ENCODE assay signal across 23 cellular contexts in genomic region chr6:21085643-21086042, GRCh38.
"Had no signal": no experiment of that assay in that cellular context is flagged by ENCODE, and none has a peak within 500 bp of the region (broad histone marks: within the 10 kb centered on the region; RNA-seq: fewer than 3 reads in every experiment).

No MANE protein-coding gene starts in this region.

- H3K27ac Mint-ChIP-seq: endodermal cell; naive thymus-derived CD8-positive, alpha-beta T cell; stimulated activated memory B cell treated with anti-CD40 and anti-IgM and Interleukin-4, amounts not matched to agents 10 μg/mL and 1 μg/mL and 100 μg/mL, for 72 hours; stimulated activated naive CD8-positive, alpha-beta T cell treated with anti-CD3 and anti-CD28 coated beads, Interleukin-15, Interleukin-2, amounts not matched to agents 100 ng/mL and 50 ng/mL, for 24 hours had no signal

- H3K4me3 Mint-ChIP-seq: endodermal cell; naive thymus-derived CD8-positive, alpha-beta T cell; stimulated activated memory B cell treated with anti-CD40 and anti-IgM and Interleukin-4, amounts not matched to agents 10 μg/mL and 1 μg/mL and 100 μg/mL, for 72 hours; stimulated activated naive CD8-positive, alpha-beta T cell treated with anti-CD3 and anti-CD28 coated beads, Interleukin-15, Interleukin-2, amounts not matched to agents 100 ng/mL and 50 ng/mL, for 24 hours had no signal

- H3K9me3 Mint-ChIP-seq: endodermal cell; naive thymus-derived CD8-positive, alpha-beta T cell; stimulated activated memory B cell treated with anti-CD40 and anti-IgM and Interleukin-4, amounts not matched to agents 10 μg/mL and 1 μg/mL and 100 μg/mL, for 72 hours; stimulated activated naive CD8-positive, alpha-beta T cell treated with anti-CD3 and anti-CD28 coated beads, Interleukin-15, Interleukin-2, amounts not matched to agents 100 ng/mL and 50 ng/mL, for 24 hours had no signal

- H3K9me3 ChIP-seq: gastrocnemius medialis, heart right ventricle, mucosa of descending colon, neutrophil, psoas muscle, spleen, tibial artery, upper lobe of right lung had no signal

- H3K27me3 ChIP-seq: gastrocnemius medialis, heart right ventricle, neutrophil, spleen, tibial artery, upper lobe of right lung had no signal

- DNase-seq: effector CD4-positive, alpha-beta T cell; endodermal cell; erythroblast; gastrocnemius medialis; heart right ventricle; hypothalamus; kidney glomerular epithelial cell; mammary epithelial cell; mucosa of descending colon; naive thymus-derived CD8-positive, alpha-beta T cell; psoas muscle; retina; spleen; stimulated activated CD4-positive, alpha-beta T cell treated with anti-CD3 and anti-CD28 coated beads, Interleukin-15, amount 100 ng/mL, for 24 hours; stimulated activated CD4-positive, alpha-beta T cell treated with anti-CD3 and anti-CD28 coated beads, Interleukin-1b, Interleukin-23, amount 100 ng/mL, for 48 hours; stimulated activated CD4-positive, alpha-beta T cell treated with anti-CD3 and anti-CD28 coated beads, Interleukin-4, amount 100 ng/mL, for 24 hours; tibial artery; upper lobe of right lung had no signal

- H3K27ac ChIP-seq: coronary artery, gastrocnemius medialis, heart right ventricle, neutrophil, psoas muscle, spleen, tibial artery, upper lobe of right lung had no signal

- H3K27me3 Mint-ChIP-seq: naive thymus-derived CD8-positive, alpha-beta T cell; stimulated activated memory B cell treated with anti-CD40 and anti-IgM and Interleukin-4, amounts not matched to agents 10 μg/mL and 1 μg/mL and 100 μg/mL, for 72 hours; stimulated activated naive CD8-positive, alpha-beta T cell treated with anti-CD3 and anti-CD28 coated beads, Interleukin-15, Interleukin-2, amounts not matched to agents 100 ng/mL and 50 ng/mL, for 24 hours had no signal

- H3K36me3 ChIP-seq: gastrocnemius medialis, neutrophil, tibial artery, upper lobe of right lung had no signal

- ATAC-seq: gastrocnemius medialis; heart right ventricle; mucosa of descending colon; naive thymus-derived CD8-positive, alpha-beta T cell; psoas muscle; sciatic nerve; stimulated activated memory B cell treated with anti-CD40 and anti-IgM and Interleukin-4, amounts not matched to agents 10 μg/mL and 1 μg/mL and 100 μg/mL, for 72 hours had no signal

- H3K4me1 Mint-ChIP-seq: stimulated activated memory B cell treated with anti-CD40 and anti-IgM and Interleukin-4, amounts not matched to agents 10 μg/mL and 1 μg/mL and 100 μg/mL, for 72 hours had no signal

- H3K4me3 ChIP-seq: coronary artery, gastrocnemius medialis, heart right ventricle, mucosa of descending colon, psoas muscle, spleen, tibial artery, upper lobe of right lung had no signal

- H3K4me1 ChIP-seq: gastrocnemius medialis, heart right ventricle, psoas muscle, spleen, tibial artery, upper lobe of right lung had no signal
